ENCODE assay signal across 18 cellular contexts in the genomic region with DNA sequence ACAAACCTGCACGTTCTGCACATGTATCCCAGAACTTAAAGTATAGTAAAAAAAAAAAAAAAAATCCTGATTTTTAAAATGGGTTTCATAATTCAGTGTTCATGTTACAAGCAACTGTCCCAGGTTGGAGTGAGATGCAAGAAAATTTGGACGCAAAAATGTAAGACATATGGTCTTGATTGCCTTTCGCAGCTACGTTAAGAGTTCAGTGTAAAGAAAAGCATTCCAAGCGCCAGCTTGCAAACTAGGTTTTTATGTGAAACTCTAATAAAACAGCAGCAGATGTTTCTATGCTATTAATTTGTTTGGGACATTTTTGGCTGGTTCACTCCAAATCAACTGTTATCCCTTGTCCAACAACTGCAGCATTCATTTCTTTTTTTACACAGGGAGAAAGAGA.
A peak's percentile ranks its signal among the peaks of the same experiment; 100 is the strongest.
DNase-seq lines count a peak whose midpoint lies in the region; ATAC-seq lines count a peak whose summit lies in the region.
"Had no signal": no experiment of that assay in that cellular context is flagged by ENCODE, and none has a peak within 500 bp of the region (broad histone marks: within the 10 kb centered on the region; RNA-seq: fewer than 3 reads in every experiment).

No MANE protein-coding gene starts in this region.

- H3K27me3 Mint-ChIP-seq in activated T-helper 17 cell treated with anti-CD3 and anti-CD28 coated beads, Interleukin-2, amount 50 U/mL, for 72 hours: no peaks in the 10 kb centered on the region
- H3K27me3 Mint-ChIP-seq: CD4-positive, alpha-beta memory T cell; IgD-negative memory B cell had no signal

- ATAC-seq in GM21515 (IDR thresholded peaks at IDR 0.05; ENCODE audit: unreplicated experiment): no peak
- no peak for ATAC-seq in activated T-helper 17 cell treated with anti-CD3 and anti-CD28 coated beads, Interleukin-2, amount 50 U/mL, for 72 hours (replicated peaks)
- ATAC-seq: PC-3 had no signal

- H3K4me1 Mint-ChIP-seq in activated T-helper 17 cell treated with anti-CD3 and anti-CD28 coated beads, Interleukin-2, amount 50 U/mL, for 72 hours: no peaks in the 10 kb centered on the region
- H3K4me1 Mint-ChIP-seq: CD4-positive, alpha-beta memory T cell; IgD-negative memory B cell had no signal

- peaks cover 5% of the 10 kb centered on the region for H3K9me3 Mint-ChIP-seq in activated T-helper 17 cell treated with anti-CD3 and anti-CD28 coated beads, Interleukin-2, amount 50 U/mL, for 72 hours

- intact Hi-C loops in head of caudate nucleus (cut with DNase I): no loop called here

- H3K4me3 Mint-ChIP-seq in activated T-helper 17 cell treated with anti-CD3 and anti-CD28 coated beads, Interleukin-2, amount 50 U/mL, for 72 hours: no peak overlapping the region
- H3K4me3 Mint-ChIP-seq: CD4-positive, alpha-beta memory T cell; H9; IgD-negative memory B cell had no signal

- DNase-seq in EH (ENCODE audit: low read depth): peak; percentile 30
- DNase-seq in NCI-H2171 treated with DMSO at 0.1 percent for 48 hours (lab: John Stamatoyannopoulos, UW): peak; percentile 83
- peak; percentile 95 for DNase-seq in fibroblast of gingiva (ENCODE audit: low read depth)
- DNase-seq in head of caudate nucleus: no peak
- DNase-seq in DMS79 (lab: John Stamatoyannopoulos, UW): no peak
- DNase-seq: CD4-positive, alpha-beta memory T cell; H9; Karpas-422; NCI-H1048; NCI-H1436; NCI-H2029 treated with DMSO at 0.1 percent for 48 hours; NCI-H526; PC-3; SIG-M5; T-helper 1 cell had no signal

- H3K36me3 Mint-ChIP-seq in activated T-helper 17 cell treated with anti-CD3 and anti-CD28 coated beads, Interleukin-2, amount 50 U/mL, for 72 hours (ENCODE audit: low read depth): no peaks in the 10 kb centered on the region
- H3K36me3 Mint-ChIP-seq: CD4-positive, alpha-beta memory T cell; IgD-negative memory B cell had no signal

- no peak overlapping the region for H3K27ac Mint-ChIP-seq in activated T-helper 17 cell treated with anti-CD3 and anti-CD28 coated beads, Interleukin-2, amount 50 U/mL, for 72 hours
- H3K27ac Mint-ChIP-seq: CD4-positive, alpha-beta memory T cell; IgD-negative memory B cell had no signal

Comparison
In these comparisons a context has a peak if more than half of its experiments do, and no peak if none do; other contexts are left out.
1. DNase-seq: peak in EH (single experiment), NCI-H2171 treated with DMSO at 0.1 percent for 48 hours (single experiment) and fibroblast of gingiva (single experiment); none in head of caudate nucleus (0 of 42) and DMS79 (single experiment).